Comparison of ENCODE assay signal across 18 cellular contexts in genomic region chr5:17302590-17302989, GRCh38.
A peak's percentile ranks its signal among the peaks of the same experiment; 100 is the strongest.
DNase-seq lines count a peak whose midpoint lies in the region; TF ChIP-seq lines count a peak whose summit lies in the region.
"Had no signal": no experiment of that assay in that cellular context is flagged by ENCODE, and none has a peak within 500 bp of the region (broad histone marks: within the 10 kb centered on the region; RNA-seq: fewer than 3 reads in every experiment).

No MANE protein-coding gene starts in this region.

- TF ChIP-seq CTCF in choroid plexus epithelial cell (conservative IDR thresholded peaks at IDR 0.05; ENCODE audit: low read depth, low read length) (no peak), neutrophil (IDR thresholded peaks at IDR 0.05) (no peak), GM20000 (IDR thresholded peaks at IDR 0.05; ENCODE audit: extremely low read depth, missing control alignments) (no peak)

- H3K36me3 ChIP-seq in neutrophil: no peaks in the 10 kb centered on the region
- H3K36me3 ChIP-seq: lower lobe of right lung, sigmoid colon had no signal

- H3K4me3 ChIP-seq in choroid plexus epithelial cell (ENCODE audit: low read depth, low read length) (no peak overlapping the region), neutrophil (ENCODE audit: low read depth in 1 of 2, low read length in 1 of 2) (no peak overlapping the region)
- H3K4me3 ChIP-seq: lower lobe of right lung, sigmoid colon had no signal

- H3K9me3 Mint-ChIP-seq in activated CD4-positive, alpha-beta T cell treated with anti-CD3 and anti-CD28 coated beads, Interleukin-2, amount 10 ng/mL, durations not matched to agents 24 days and 14 days: no peaks in the 10 kb centered on the region
- H3K9me3 Mint-ChIP-seq: activated naive CD8-positive, alpha-beta T cell treated with anti-CD3 and anti-CD28 coated beads, Interleukin-2, amount 10 ng/mL, durations not matched to agents 7 days and 5 days; CD8-positive, alpha-beta T cell had no signal

- H3K27ac Mint-ChIP-seq in activated CD4-positive, alpha-beta T cell treated with anti-CD3 and anti-CD28 coated beads, Interleukin-2, amount 10 ng/mL, durations not matched to agents 24 days and 14 days: no peak overlapping the region
- H3K27ac Mint-ChIP-seq: activated naive CD8-positive, alpha-beta T cell treated with anti-CD3 and anti-CD28 coated beads, Interleukin-2, amount 10 ng/mL, durations not matched to agents 7 days and 5 days; CD8-positive, alpha-beta T cell; stimulated activated naive B cell treated with anti-CD40 and anti-IgM and Interleukin-4, amounts not matched to agents 10 μg/mL and 1 μg/mL and 100 μg/mL, for 72 hours; T-cell had no signal

- intact Hi-C loops in activated CD4-positive, alpha-beta T cell treated with anti-CD3 and anti-CD28 coated beads, Interleukin-2, amount 10 ng/mL, durations not matched to agents 24 days and 14 days (cut with micrococcal nuclease): no loop called here

- H3K27me3 Mint-ChIP-seq in activated CD4-positive, alpha-beta T cell treated with anti-CD3 and anti-CD28 coated beads, Interleukin-2, amount 10 ng/mL, durations not matched to agents 24 days and 14 days: no peaks in the 10 kb centered on the region
- H3K27me3 Mint-ChIP-seq: activated naive CD8-positive, alpha-beta T cell treated with anti-CD3 and anti-CD28 coated beads, Interleukin-2, amount 10 ng/mL, durations not matched to agents 7 days and 5 days; stimulated activated naive B cell treated with anti-CD40 and anti-IgM and Interleukin-4, amounts not matched to agents 10 μg/mL and 1 μg/mL and 100 μg/mL, for 72 hours; T-cell had no signal

- no peaks in the 10 kb centered on the region for H3K9me3 ChIP-seq in neutrophil
- H3K9me3 ChIP-seq: lower lobe of right lung, sigmoid colon had no signal

- H3K27ac ChIP-seq in neutrophil: peak overlapping the region; percentile 46
- H3K27ac ChIP-seq: epithelial cell of prostate, lower lobe of right lung, sigmoid colon had no signal

- no peaks in the 10 kb centered on the region for H3K27me3 ChIP-seq in neutrophil
- H3K27me3 ChIP-seq: sigmoid colon had no signal

- no peaks in the 10 kb centered on the region for H3K36me3 Mint-ChIP-seq in activated CD4-positive, alpha-beta T cell treated with anti-CD3 and anti-CD28 coated beads, Interleukin-2, amount 10 ng/mL, durations not matched to agents 24 days and 14 days (ENCODE audit: low read depth)
- H3K36me3 Mint-ChIP-seq: activated naive CD8-positive, alpha-beta T cell treated with anti-CD3 and anti-CD28 coated beads, Interleukin-2, amount 10 ng/mL, durations not matched to agents 7 days and 5 days; CD8-positive, alpha-beta T cell; stimulated activated naive B cell treated with anti-CD40 and anti-IgM and Interleukin-4, amounts not matched to agents 10 μg/mL and 1 μg/mL and 100 μg/mL, for 72 hours; T-cell had no signal

- H3K4me3 Mint-ChIP-seq in activated CD4-positive, alpha-beta T cell treated with anti-CD3 and anti-CD28 coated beads, Interleukin-2, amount 10 ng/mL, durations not matched to agents 24 days and 14 days: no peak overlapping the region
- H3K4me3 Mint-ChIP-seq: activated naive CD8-positive, alpha-beta T cell treated with anti-CD3 and anti-CD28 coated beads, Interleukin-2, amount 10 ng/mL, durations not matched to agents 7 days and 5 days; CD8-positive, alpha-beta T cell; stimulated activated naive B cell treated with anti-CD40 and anti-IgM and Interleukin-4, amounts not matched to agents 10 μg/mL and 1 μg/mL and 100 μg/mL, for 72 hours; T-cell had no signal

- no peaks in the 10 kb centered on the region for H3K4me1 Mint-ChIP-seq in activated CD4-positive, alpha-beta T cell treated with anti-CD3 and anti-CD28 coated beads, Interleukin-2, amount 10 ng/mL, durations not matched to agents 24 days and 14 days
- H3K4me1 Mint-ChIP-seq: activated naive CD8-positive, alpha-beta T cell treated with anti-CD3 and anti-CD28 coated beads, Interleukin-2, amount 10 ng/mL, durations not matched to agents 7 days and 5 days; T-cell had no signal

- peaks cover 20 to 27% of the 10 kb centered on the region in 2 experiments for H3K4me1 ChIP-seq in neutrophil (ENCODE audit: control insufficient read depth in 1 of 2, insufficient read depth in 1 of 2, low read depth in 1 of 2, low read length in 1 of 2)
- H3K4me1 ChIP-seq: lower lobe of right lung, sigmoid colon had no signal

- DNase-seq in GM03348 (ENCODE audit: low spot score): peak; percentile 20
- DNase-seq in NCI-H446 (lab: John Stamatoyannopoulos, UW): peak; percentile 58 to 87
- peak; percentile 70 for DNase-seq in choroid plexus epithelial cell (ENCODE audit: low read depth)
- no peak for DNase-seq in GM20000 (ENCODE audit: low spot score)
- no peak for DNase-seq in GM19238 (ENCODE audit: insufficient read length, low spot score)
- no peak for DNase-seq in activated naive CD4-positive, alpha-beta T cell treated with Interleukin-2 at 50 U/mL for 16 hours
- no peak for DNase-seq in activated CD4-positive, alpha-beta T cell treated with anti-CD3 and anti-CD28 coated beads, Interleukin-2, amount 10 ng/mL, durations not matched to agents 24 days and 14 days
- DNase-seq: activated naive CD8-positive, alpha-beta T cell treated with anti-CD3 and anti-CD28 coated beads, Interleukin-2, amount 10 ng/mL, durations not matched to agents 7 days and 5 days; activated T-cell treated with anti-CD3 and anti-CD28 coated beads for 4 hours; CD8-positive, alpha-beta T cell; IMR-90; lower lobe of right lung; NCI-H187 treated with DMSO at 0.1 percent for 48 hours; sigmoid colon; stimulated activated naive B cell treated with anti-CD40 and anti-IgM and Interleukin-4, amounts not matched to agents 10 μg/mL and 1 μg/mL and 100 μg/mL, for 72 hours; T-cell had no signal

Comparison
In these comparisons a context has a peak if more than half of its experiments do, and no peak if none do; other contexts are left out.
1. DNase-seq: peak in GM03348 (single experiment), NCI-H446 (2 of 2) and choroid plexus epithelial cell (single experiment); none in GM20000 (single experiment), GM19238 (single experiment), activated naive CD4-positive, alpha-beta T cell treated with Interleukin-2 at 50 U/mL for 16 hours (single experiment) and activated CD4-positive, alpha-beta T cell treated with anti-CD3 and anti-CD28 coated beads, Interleukin-2, amount 10 ng/mL, durations not matched to agents 24 days and 14 days (single experiment).